ENCODE assay signal across 1 cellular context in the genomic region with DNA sequence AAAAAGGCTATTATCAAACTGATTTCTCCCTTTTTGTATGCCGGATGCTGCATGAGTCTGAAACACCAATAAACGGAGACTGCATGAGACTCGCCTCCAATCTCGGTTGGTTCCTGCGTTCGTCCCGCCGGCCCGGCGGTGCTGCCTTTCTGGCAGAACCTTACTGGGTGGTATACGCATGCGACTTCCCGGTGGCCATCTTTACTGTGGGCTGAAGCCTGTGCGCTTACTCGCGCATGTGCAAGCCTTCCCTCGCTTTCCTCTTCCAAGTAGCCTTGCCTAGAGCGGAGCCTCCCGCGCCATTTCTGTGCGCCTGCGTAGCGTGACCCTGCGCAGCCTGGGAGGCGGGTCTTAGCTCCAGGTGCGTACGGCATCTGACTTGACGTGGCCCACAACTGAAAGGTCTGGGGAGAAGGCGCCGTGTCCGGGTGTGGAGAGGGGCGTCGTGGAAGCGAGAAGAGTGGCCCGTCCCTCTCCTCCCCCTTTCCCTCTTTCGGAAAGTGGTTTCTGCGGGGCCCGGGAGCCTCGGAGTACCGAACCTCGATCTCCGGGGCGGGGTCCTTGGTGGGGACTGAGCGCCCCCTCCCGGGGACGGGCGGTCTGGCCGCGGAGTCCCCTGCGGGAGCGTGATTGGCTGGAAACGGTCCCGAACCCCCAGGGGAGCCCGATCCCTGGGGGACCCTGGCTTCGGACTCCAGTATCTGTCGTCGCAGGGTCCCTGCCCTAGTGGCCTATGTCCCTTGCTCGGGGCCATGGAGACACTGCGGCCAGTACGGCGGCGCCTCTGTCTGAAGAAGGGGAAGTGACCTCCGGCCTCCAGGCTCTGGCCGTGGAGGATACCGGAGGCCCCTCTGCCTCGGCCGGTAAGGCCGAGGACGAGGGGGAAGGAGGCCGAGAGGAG.
TF ChIP-seq lines count a peak whose summit lies in the region.

A gene (plus strand): TSS at position 360 of the 901 bp plus-strand sequence. CDS start 374 bp downstream, at position 734.

TF ChIP-seq in K562, 482 proteins besides CTCF, POLR2A, EP300 and RAD21 (continued from another document and continues in another):
- TF ChIP-seq, protein P1, sequence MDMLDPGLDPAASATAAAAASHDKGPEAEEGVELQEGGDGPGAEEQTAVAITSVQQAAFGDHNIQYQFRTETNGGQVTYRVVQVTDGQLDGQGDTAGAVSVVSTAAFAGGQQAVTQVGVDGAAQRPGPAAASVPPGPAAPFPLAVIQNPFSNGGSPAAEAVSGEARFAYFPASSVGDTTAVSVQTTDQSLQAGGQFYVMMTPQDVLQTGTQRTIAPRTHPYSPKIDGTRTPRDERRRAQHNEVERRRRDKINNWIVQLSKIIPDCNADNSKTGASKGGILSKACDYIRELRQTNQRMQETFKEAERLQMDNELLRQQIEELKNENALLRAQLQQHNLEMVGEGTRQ (CRISPR knock-in tag; IDR thresholded peaks at IDR 0.05), result no peak
- TF ChIP-seq ZNF57 (CRISPR knock-in tag; IDR thresholded peaks at IDR 0.05) (peak; percentile 78; the same call in 1 of the 2 replicates), ZNF384 (IDR thresholded peaks at IDR 0.05; ENCODE audit: low read depth, low read length) (peak; percentile 77), NR2F6 (CRISPR knock-in tag; IDR thresholded peaks at IDR 0.05) (peak; percentile 40; the same call in 1 of the 2 replicates), ZNF165 (CRISPR knock-in tag; IDR thresholded peaks at IDR 0.05; ENCODE audit: borderline replicate concordance) (no peak), JUND (IDR thresholded peaks at IDR 0.05; ENCODE audit: borderline replicate concordance, low read depth, low read length) (peak; percentile 33; the same call in 1 of the 2 replicates), JUND (tag; IDR thresholded peaks at IDR 0.05; ENCODE audit: borderline replicate concordance, low read depth, low read length) (peak; percentile 26; the same call in 1 of the 3 replicates), BRF1 (IDR thresholded peaks at IDR 0.05; ENCODE audit: borderline replicate concordance, extremely low read depth, insufficient read length) (no peak), PRMT5 (CRISPR knock-in tag; IDR thresholded peaks at IDR 0.05) (no peak), HDAC2 (IDR thresholded peaks at IDR 0.05) (peak; percentile 75; the same call in 1 of the 2 replicates), CBX1 (IDR thresholded peaks at IDR 0.05; ENCODE audit: low read depth) (peak; percentile 56; the same call in 1 of the 2 replicates), RBM39 (optimal IDR thresholded peaks at IDR 0.05; ENCODE audit: low read depth, low read length) (peak; percentile 13), ESRRB (CRISPR knock-in tag; IDR thresholded peaks at IDR 0.05; ENCODE audit: borderline replicate concordance) (no peak), HNRNPLL (IDR thresholded peaks at IDR 0.05; ENCODE audit: low read depth, low read length, poor library complexity, severe bottlenecking) (peak; percentile 98), SNRNP70 (optimal IDR thresholded peaks at IDR 0.05; ENCODE audit: low read depth, low read length) (no peak), TCF7L2 (IDR thresholded peaks at IDR 0.05; ENCODE audit: low read depth, low read length) (no peak), NR3C1 (CRISPR knock-in tag; IDR thresholded peaks at IDR 0.05) (no peak), PHF20 (IDR thresholded peaks at IDR 0.05; ENCODE audit: partially characterized antibody) (peak; percentile 28), BMI1 (IDR thresholded peaks at IDR 0.05; ENCODE audit: low read length) (no peak), CCNT2 (IDR thresholded peaks at IDR 0.05; ENCODE audit: borderline replicate concordance, extremely low read depth, insufficient read length, low read depth, low read length) (no peak), ZNF583 (CRISPR knock-in tag; IDR thresholded peaks at IDR 0.05) (no peak; the same call in 1 of the 2 replicates), HNRNPUL1 (IDR thresholded peaks at IDR 0.05; ENCODE audit: low read length) (no peak), EHMT2 (IDR thresholded peaks at IDR 0.05) (no peak), ILK (tag; IDR thresholded peaks at IDR 0.05; ENCODE audit: borderline replicate concordance, low read depth) (no peak), ZNF551 (CRISPR knock-in tag; IDR thresholded peaks at IDR 0.05) (no peak), ZNF217 (CRISPR knock-in tag; IDR thresholded peaks at IDR 0.05) (no peak)
- TF ChIP-seq, protein P2, sequence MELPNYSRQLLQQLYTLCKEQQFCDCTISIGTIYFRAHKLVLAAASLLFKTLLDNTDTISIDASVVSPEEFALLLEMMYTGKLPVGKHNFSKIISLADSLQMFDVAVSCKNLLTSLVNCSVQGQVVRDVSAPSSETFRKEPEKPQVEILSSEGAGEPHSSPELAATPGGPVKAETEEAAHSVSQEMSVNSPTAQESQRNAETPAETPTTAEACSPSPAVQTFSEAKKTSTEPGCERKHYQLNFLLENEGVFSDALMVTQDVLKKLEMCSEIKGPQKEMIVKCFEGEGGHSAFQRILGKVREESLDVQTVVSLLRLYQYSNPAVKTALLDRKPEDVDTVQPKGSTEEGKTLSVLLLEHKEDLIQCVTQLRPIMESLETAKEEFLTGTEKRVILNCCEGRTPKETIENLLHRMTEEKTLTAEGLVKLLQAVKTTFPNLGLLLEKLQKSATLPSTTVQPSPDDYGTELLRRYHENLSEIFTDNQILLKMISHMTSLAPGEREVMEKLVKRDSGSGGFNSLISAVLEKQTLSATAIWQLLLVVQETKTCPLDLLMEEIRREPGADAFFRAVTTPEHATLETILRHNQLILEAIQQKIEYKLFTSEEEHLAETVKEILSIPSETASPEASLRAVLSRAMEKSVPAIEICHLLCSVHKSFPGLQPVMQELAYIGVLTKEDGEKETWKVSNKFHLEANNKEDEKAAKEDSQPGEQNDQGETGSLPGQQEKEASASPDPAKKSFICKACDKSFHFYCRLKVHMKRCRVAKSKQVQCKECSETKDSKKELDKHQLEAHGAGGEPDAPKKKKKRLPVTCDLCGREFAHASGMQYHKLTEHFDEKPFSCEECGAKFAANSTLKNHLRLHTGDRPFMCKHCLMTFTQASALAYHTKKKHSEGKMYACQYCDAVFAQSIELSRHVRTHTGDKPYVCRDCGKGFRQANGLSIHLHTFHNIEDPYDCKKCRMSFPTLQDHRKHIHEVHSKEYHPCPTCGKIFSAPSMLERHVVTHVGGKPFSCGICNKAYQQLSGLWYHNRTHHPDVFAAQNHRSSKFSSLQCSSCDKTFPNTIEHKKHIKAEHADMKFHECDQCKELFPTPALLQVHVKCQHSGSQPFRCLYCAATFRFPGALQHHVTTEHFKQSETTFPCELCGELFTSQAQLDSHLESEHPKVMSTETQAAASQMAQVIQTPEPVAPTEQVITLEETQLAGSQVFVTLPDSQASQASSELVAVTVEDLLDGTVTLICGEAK (IDR thresholded peaks at IDR 0.05), result peak; percentile 72
- TF ChIP-seq, protein P2 (CRISPR knock-in tag; IDR thresholded peaks at IDR 0.05), result no peak
- TF ChIP-seq, protein P3, sequence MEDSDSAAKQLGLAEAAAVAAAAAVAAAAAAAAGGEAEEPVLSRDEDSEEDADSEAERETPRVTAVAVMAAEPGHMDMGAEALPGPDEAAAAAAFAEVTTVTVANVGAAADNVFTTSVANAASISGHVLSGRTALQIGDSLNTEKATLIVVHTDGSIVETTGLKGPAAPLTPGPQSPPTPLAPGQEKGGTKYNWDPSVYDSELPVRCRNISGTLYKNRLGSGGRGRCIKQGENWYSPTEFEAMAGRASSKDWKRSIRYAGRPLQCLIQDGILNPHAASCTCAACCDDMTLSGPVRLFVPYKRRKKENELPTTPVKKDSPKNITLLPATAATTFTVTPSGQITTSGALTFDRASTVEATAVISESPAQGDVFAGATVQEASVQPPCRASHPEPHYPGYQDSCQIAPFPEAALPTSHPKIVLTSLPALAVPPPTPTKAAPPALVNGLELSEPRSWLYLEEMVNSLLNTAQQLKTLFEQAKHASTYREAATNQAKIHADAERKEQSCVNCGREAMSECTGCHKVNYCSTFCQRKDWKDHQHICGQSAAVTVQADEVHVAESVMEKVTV (CRISPR knock-in tag; IDR thresholded peaks at IDR 0.05), result peak; percentile 90
- TF ChIP-seq, protein P4, sequence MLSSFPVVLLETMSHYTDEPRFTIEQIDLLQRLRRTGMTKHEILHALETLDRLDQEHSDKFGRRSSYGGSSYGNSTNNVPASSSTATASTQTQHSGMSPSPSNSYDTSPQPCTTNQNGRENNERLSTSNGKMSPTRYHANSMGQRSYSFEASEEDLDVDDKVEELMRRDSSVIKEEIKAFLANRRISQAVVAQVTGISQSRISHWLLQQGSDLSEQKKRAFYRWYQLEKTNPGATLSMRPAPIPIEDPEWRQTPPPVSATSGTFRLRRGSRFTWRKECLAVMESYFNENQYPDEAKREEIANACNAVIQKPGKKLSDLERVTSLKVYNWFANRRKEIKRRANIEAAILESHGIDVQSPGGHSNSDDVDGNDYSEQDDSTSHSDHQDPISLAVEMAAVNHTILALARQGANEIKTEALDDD (IDR thresholded peaks at IDR 0.05), result no peak
- TF ChIP-seq, protein P5, sequence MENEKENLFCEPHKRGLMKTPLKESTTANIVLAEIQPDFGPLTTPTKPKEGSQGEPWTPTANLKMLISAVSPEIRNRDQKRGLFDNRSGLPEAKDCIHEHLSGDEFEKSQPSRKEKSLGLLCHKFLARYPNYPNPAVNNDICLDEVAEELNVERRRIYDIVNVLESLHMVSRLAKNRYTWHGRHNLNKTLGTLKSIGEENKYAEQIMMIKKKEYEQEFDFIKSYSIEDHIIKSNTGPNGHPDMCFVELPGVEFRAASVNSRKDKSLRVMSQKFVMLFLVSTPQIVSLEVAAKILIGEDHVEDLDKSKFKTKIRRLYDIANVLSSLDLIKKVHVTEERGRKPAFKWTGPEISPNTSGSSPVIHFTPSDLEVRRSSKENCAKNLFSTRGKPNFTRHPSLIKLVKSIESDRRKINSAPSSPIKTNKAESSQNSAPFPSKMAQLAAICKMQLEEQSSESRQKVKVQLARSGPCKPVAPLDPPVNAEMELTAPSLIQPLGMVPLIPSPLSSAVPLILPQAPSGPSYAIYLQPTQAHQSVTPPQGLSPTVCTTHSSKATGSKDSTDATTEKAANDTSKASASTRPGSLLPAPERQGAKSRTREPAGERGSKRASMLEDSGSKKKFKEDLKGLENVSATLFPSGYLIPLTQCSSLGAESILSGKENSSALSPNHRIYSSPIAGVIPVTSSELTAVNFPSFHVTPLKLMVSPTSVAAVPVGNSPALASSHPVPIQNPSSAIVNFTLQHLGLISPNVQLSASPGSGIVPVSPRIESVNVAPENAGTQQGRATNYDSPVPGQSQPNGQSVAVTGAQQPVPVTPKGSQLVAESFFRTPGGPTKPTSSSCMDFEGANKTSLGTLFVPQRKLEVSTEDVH (IDR thresholded peaks at IDR 0.05; ENCODE audit: low read depth, partially characterized antibody), result peak; percentile 65
- TF ChIP-seq, protein P6, sequence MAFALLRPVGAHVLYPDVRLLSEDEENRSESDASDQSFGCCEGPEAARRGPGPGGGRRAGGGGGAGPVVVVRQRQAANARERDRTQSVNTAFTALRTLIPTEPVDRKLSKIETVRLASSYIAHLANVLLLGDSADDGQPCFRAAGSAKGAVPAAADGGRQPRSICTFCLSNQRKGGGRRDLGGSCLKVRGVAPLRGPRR (CRISPR knock-in tag; IDR thresholded peaks at IDR 0.05), result 0 out of 2 replicates have a peak, but pooled peaks have one; percentile 13
- TF ChIP-seq, protein P7, sequence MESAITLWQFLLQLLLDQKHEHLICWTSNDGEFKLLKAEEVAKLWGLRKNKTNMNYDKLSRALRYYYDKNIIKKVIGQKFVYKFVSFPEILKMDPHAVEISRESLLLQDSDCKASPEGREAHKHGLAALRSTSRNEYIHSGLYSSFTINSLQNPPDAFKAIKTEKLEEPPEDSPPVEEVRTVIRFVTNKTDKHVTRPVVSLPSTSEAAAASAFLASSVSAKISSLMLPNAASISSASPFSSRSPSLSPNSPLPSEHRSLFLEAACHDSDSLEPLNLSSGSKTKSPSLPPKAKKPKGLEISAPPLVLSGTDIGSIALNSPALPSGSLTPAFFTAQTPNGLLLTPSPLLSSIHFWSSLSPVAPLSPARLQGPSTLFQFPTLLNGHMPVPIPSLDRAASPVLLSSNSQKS (CRISPR knock-in tag; IDR thresholded peaks at IDR 0.05), result 0 out of 2 replicates have a peak, but pooled peaks have one; percentile 21
- TF ChIP-seq, protein P8, sequence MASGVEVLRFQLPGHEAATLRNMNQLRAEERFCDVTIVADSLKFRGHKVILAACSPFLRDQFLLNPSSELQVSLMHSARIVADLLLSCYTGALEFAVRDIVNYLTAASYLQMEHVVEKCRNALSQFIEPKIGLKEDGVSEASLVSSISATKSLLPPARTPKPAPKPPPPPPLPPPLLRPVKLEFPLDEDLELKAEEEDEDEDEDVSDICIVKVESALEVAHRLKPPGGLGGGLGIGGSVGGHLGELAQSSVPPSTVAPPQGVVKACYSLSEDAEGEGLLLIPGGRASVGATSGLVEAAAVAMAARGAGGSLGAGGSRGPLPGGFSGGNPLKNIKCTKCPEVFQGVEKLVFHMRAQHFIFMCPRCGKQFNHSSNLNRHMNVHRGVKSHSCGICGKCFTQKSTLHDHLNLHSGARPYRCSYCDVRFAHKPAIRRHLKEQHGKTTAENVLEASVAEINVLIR (CRISPR knock-in tag; IDR thresholded peaks at IDR 0.05), result peak; percentile 81
- TF ChIP-seq, protein P9, sequence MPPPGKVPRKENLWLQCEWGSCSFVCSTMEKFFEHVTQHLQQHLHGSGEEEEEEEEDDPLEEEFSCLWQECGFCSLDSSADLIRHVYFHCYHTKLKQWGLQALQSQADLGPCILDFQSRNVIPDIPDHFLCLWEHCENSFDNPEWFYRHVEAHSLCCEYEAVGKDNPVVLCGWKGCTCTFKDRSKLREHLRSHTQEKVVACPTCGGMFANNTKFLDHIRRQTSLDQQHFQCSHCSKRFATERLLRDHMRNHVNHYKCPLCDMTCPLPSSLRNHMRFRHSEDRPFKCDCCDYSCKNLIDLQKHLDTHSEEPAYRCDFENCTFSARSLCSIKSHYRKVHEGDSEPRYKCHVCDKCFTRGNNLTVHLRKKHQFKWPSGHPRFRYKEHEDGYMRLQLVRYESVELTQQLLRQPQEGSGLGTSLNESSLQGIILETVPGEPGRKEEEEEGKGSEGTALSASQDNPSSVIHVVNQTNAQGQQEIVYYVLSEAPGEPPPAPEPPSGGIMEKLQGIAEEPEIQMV (tag; conservative IDR thresholded peaks at IDR 0.05; ENCODE audit: low read depth), result no peak
